Comparison of ENCODE assay signal across 8 cellular contexts in genomic region chr15:44426975-44427755, GRCh38. TPM values are rescaled to one million over a fixed set of nuclear protein-coding genes. Genes with fewer than 3 reads are reported as not detected.
A peak's percentile ranks its signal among the peaks of the same experiment; 100 is the strongest.
DNase-seq lines count a peak whose midpoint lies in the region; ATAC-seq and TF ChIP-seq lines count a peak whose summit lies in the region.

Gene CTDSPL2 (plus strand): TSS chr15:44427629. CDS start chr15:44459015, 31,386 bp downstream.

- H3K9me3 Mint-ChIP-seq in activated naive CD4-positive, alpha-beta T cell treated with anti-CD3 and anti-CD28 coated beads, Interleukin-2, amount 10 ng/mL, durations not matched to agents 7 days and 5 days, result no peaks in the 10 kb centered on the region

- POLR2A ChIA-PET in GM10248 (lab: Yijun Ruan, JAX), result interaction anchor here (0.6 to 1.2 kb wide), 4 partner anchors 16 to 101 kb away, joined by 3 to 7 read pairs (median 5); no protein-coding TSS in a partner anchor

- peak within 1 kb of the TSS; percentile 96 for H3K9ac ChIP-seq in SK-N-MC (ENCODE audit: insufficient read length)

- TF ChIP-seq EP300 in gastroesophageal sphincter (IDR thresholded peaks at IDR 0.05), result no peak

- peaks cover 18% of the 10 kb centered on the region for H3K36me3 Mint-ChIP-seq in activated naive CD4-positive, alpha-beta T cell treated with anti-CD3 and anti-CD28 coated beads, Interleukin-2, amount 10 ng/mL, durations not matched to agents 7 days and 5 days

- H3K4me1 ChIP-seq in gastroesophageal sphincter, result peaks cover 0 to 46% (median 7%) of the 10 kb centered on the region in 3 donors

- H3K9me3 ChIP-seq in SK-N-MC (ENCODE audit: low read depth, low read length) (no peaks in the 10 kb centered on the region), gastroesophageal sphincter (no peaks in the 10 kb centered on the region)

- CTCF ChIA-PET in GM10248 (lab: Yijun Ruan, JAX), result interaction anchor here (0.6 to 1.6 kb wide), 11 partner anchors 9 to 119 kb away, joined by 3 to 8 read pairs (median 3); no protein-coding TSS in a partner anchor
- CTCF ChIA-PET in activated naive CD4-positive, alpha-beta T cell treated with anti-CD3 and anti-CD28 coated beads, Interleukin-2, amount 10 ng/mL, durations not matched to agents 7 days and 5 days (lab: Charles Lee), result interaction anchor here (0.7 to 2.7 kb wide), 6 partner anchors 9 to 138 kb away, joined by 3 to 12 read pairs (median 3); partner anchors contain the start of gene EIF3J

- 1% methylated on average over 12 to 20 of the region's 53 CpGs for WGBS in gastroesophageal sphincter (ENCODE audit: low coverage in 1 of 2), 2 donors

- TF ChIP-seq CTCF in GM10248 (IDR thresholded peaks at IDR 0.05; ENCODE audit: control extremely low read depth, extremely low read depth, low read depth, missing control alignments) (peak; percentile 29), NB4 (IDR thresholded peaks at IDR 0.05; ENCODE audit: low read depth, low read length) (peak; percentile 6), gastroesophageal sphincter (IDR thresholded peaks at IDR 0.05) (peak in 2 of 4 experiments; percentile 25 to 54)

- H3K4me3 Mint-ChIP-seq in activated naive CD4-positive, alpha-beta T cell treated with anti-CD3 and anti-CD28 coated beads, Interleukin-2, amount 10 ng/mL, durations not matched to agents 7 days and 5 days, result peak within 1 kb of the TSS; percentile 99

- H3K4me1 Mint-ChIP-seq in activated naive CD4-positive, alpha-beta T cell treated with anti-CD3 and anti-CD28 coated beads, Interleukin-2, amount 10 ng/mL, durations not matched to agents 7 days and 5 days, result peaks cover 49% of the 10 kb centered on the region

- peak within 1 kb of the TSS; percentile 99 for H3K27ac ChIP-seq in SK-N-MC
- peak within 1 kb of the TSS; percentile 90 to 94 (median 94) for H3K27ac ChIP-seq in gastroesophageal sphincter

- TF ChIP-seq POLR2A in NB4 (IDR thresholded peaks at IDR 0.05; ENCODE audit: extremely low read depth, insufficient read length), result peak; percentile 93
- peak; percentile 33 to 42 for TF ChIP-seq POLR2A in gastroesophageal sphincter (IDR thresholded peaks at IDR 0.05)

- DNase-seq in GM10248 (ENCODE audit: extremely low spot score) (peak; percentile 94), NB4 (ENCODE audit: low read depth) (peak; percentile 99), SK-N-MC (ENCODE audit: low read depth, low spot score) (peak; percentile 96), non-pigmented ciliary epithelial cell (ENCODE audit: low read depth) (peak; percentile 91), superior temporal gyrus (ENCODE audit: extremely low spot score) (peak; percentile 98)
- peak; percentile 97 for DNase-seq in activated naive CD4-positive, alpha-beta T cell treated with anti-CD3 and anti-CD28 coated beads, Interleukin-2, amount 10 ng/mL, durations not matched to agents 7 days and 5 days

- peak within 1 kb of the TSS; percentile 100 for H3K27ac Mint-ChIP-seq in activated naive CD4-positive, alpha-beta T cell treated with anti-CD3 and anti-CD28 coated beads, Interleukin-2, amount 10 ng/mL, durations not matched to agents 7 days and 5 days

- H3K36me3 ChIP-seq in SK-N-MC (ENCODE audit: insufficient read depth, low read length) (peaks cover 12% of the 10 kb centered on the region), gastroesophageal sphincter (peaks cover 0 to under 1% of the 10 kb centered on the region in 2 donors)

- ATAC-seq in HG02571 (IDR thresholded peaks at IDR 0.05; ENCODE audit: unreplicated experiment) (peak; percentile 90), gastroesophageal sphincter (peak; percentile 98)

- H3K27me3 Mint-ChIP-seq in activated naive CD4-positive, alpha-beta T cell treated with anti-CD3 and anti-CD28 coated beads, Interleukin-2, amount 10 ng/mL, durations not matched to agents 7 days and 5 days, result peaks cover 7% of the 10 kb centered on the region

- H3K4me3 ChIP-seq in NB4 (ENCODE audit: low read depth, low read length) (peak within 1 kb of the TSS; percentile 95), SK-N-MC (peak within 1 kb of the TSS; percentile 95), gastroesophageal sphincter (peak within 1 kb of the TSS; percentile 77 to 93)

- H3K27me3 ChIP-seq in gastroesophageal sphincter, result no peaks in the 10 kb centered on the region

RNA-seq across cellular contexts. Expression of gene CTDSPL2, which starts in this region (rescaled TPM):
- 10 to 100 TPM; 31.6 to 74.7 (median 46.9) TPM for total RNA-seq in gastroesophageal sphincter

Comparison
In these comparisons a context has a peak if more than half of its experiments do, and no peak if none do; other contexts are left out.
1. Peak in every context shown above with its lines: DNase-seq, ATAC-seq, H3K4me3 ChIP-seq and H3K27ac ChIP-seq.